21 cellular contexts compared by ENCODE assay signal in genomic region chr6:165146456-165146855, GRCh38.
DNase-seq lines count a peak whose midpoint lies in the region; ATAC-seq lines count a peak whose summit lies in the region.
"Had no signal": no experiment of that assay in that cellular context is flagged by ENCODE, and none has a peak within 500 bp of the region (broad histone marks: within the 10 kb centered on the region; RNA-seq: fewer than 3 reads in every experiment).

No MANE protein-coding gene starts in this region.

- H3K9ac ChIP-seq in Karpas-422 (ENCODE audit: low read length) = no peak overlapping the region
- H3K9ac ChIP-seq: BLaER1 had no signal

- H3K36me3 ChIP-seq in Karpas-422 (ENCODE audit: insufficient read depth, low read length) = no peaks in the 10 kb centered on the region
- H3K36me3 ChIP-seq: BLaER1, MG63 had no signal

- no peaks in the 10 kb centered on the region for H3K9me2 ChIP-seq in Karpas-422 (replicated peaks; ENCODE audit: insufficient read depth, low read length)

- intact Hi-C loops in activated T-helper 1 cell treated with anti-CD3 and anti-CD28 coated beads, Interleukin-12 subunit alpha, Interleukin-12 subunit beta, Interleukin-2, Interleukin-4 antibody, amounts not matched to agents 30 ng/mL and 10 ng/mL and 1 ng/mL, durations not matched to agents 14 hours and 24 hours and 36 hours (cut with micrococcal nuclease) = no loop called here

- no peaks in the 10 kb centered on the region for H3K4me1 ChIP-seq in Karpas-422 (ENCODE audit: low read length)
- H3K4me1 ChIP-seq: BLaER1 had no signal

- no peaks in the 10 kb centered on the region for H3K4me1 Mint-ChIP-seq in activated T-helper 1 cell treated with anti-CD3 and anti-CD28 coated beads, Interleukin-12 subunit alpha, Interleukin-12 subunit beta, Interleukin-2, Interleukin-4 antibody, amounts not matched to agents 30 ng/mL and 10 ng/mL and 1 ng/mL, durations not matched to agents 14 hours and 24 hours and 36 hours (ENCODE audit: low read depth)
- H3K4me1 Mint-ChIP-seq: IgD-negative memory B cell had no signal

- no peaks in the 10 kb centered on the region for H4K20me1 ChIP-seq in Karpas-422 (ENCODE audit: insufficient read depth, low read depth, low read length)
- H4K20me1 ChIP-seq: BLaER1 had no signal

- H3K4me3 Mint-ChIP-seq in activated T-helper 1 cell treated with anti-CD3 and anti-CD28 coated beads, Interleukin-12 subunit alpha, Interleukin-12 subunit beta, Interleukin-2, Interleukin-4 antibody, amounts not matched to agents 30 ng/mL and 10 ng/mL and 1 ng/mL, durations not matched to agents 14 hours and 24 hours and 36 hours = no peak overlapping the region
- H3K4me3 Mint-ChIP-seq: CD4-positive, alpha-beta T cell; IgD-negative memory B cell had no signal

- H3K4me2 ChIP-seq in Karpas-422 (ENCODE audit: low read depth, low read length, poor library complexity, severe bottlenecking) = no peak overlapping the region
- H3K4me2 ChIP-seq: BLaER1 had no signal

- DNase-seq in Ammon's horn (ENCODE audit: low spot score) = peak; percentile 40
- DNase-seq in caudate nucleus (lab: John Stamatoyannopoulos, UW) = peak in 32 of 61 donors; percentile 4 to 52 (median 18)
- DNase-seq in medulla oblongata (ENCODE audit: extremely low spot score) = peak; percentile 35
- peak; percentile 2 for DNase-seq in occipital lobe (lab: John Stamatoyannopoulos, UW)
- DNase-seq in stimulated activated naive CD8-positive, alpha-beta T cell treated with anti-CD3 and anti-CD28 coated beads, Interleukin-15, Interleukin-2, amounts not matched to agents 100 U/mL and 50 U/mL, for 24 hours = no peak
- DNase-seq in Karpas-422 = no peak
- no peak for DNase-seq in activated T-helper 1 cell treated with anti-CD3 and anti-CD28 coated beads, Interleukin-12 subunit alpha, Interleukin-12 subunit beta, Interleukin-2, Interleukin-4 antibody, amounts not matched to agents 30 ng/mL and 10 ng/mL and 1 ng/mL, durations not matched to agents 14 hours and 24 hours and 36 hours (ENCODE audit: low spot score)
- DNase-seq: Caco-2; CD4-positive, alpha-beta T cell; DMS 273 treated with DMSO at 0.1 percent for 48 hours; MG63; NCI-H1417; NCI-H1694 treated with DMSO at 0.1 percent for 48 hours; NCI-H2081 treated with DMSO at 0.1 percent for 48 hours; NCI-H2171 treated with DMSO at 0.1 percent for 48 hours; NCI-H524 treated with DMSO at 0.1 percent for 48 hours; NCI-H82 had no signal

- H3K27ac ChIP-seq in caudate nucleus (ENCODE audit: low read depth, low read length) (no peak overlapping the region), Karpas-422 (ENCODE audit: low read length) (no peak overlapping the region)
- H3K27ac ChIP-seq: BLaER1 had no signal

- H3K27me3 Mint-ChIP-seq in activated T-helper 1 cell treated with anti-CD3 and anti-CD28 coated beads, Interleukin-12 subunit alpha, Interleukin-12 subunit beta, Interleukin-2, Interleukin-4 antibody, amounts not matched to agents 30 ng/mL and 10 ng/mL and 1 ng/mL, durations not matched to agents 14 hours and 24 hours and 36 hours (ENCODE audit: insufficient read depth) = no peaks in the 10 kb centered on the region
- H3K27me3 Mint-ChIP-seq: CD4-positive, alpha-beta T cell; IgD-negative memory B cell had no signal

- no peak overlapping the region for H2AFZ ChIP-seq in Karpas-422 (ENCODE audit: low read length)

- no peak for ATAC-seq in stimulated activated naive CD8-positive, alpha-beta T cell treated with anti-CD3 and anti-CD28 coated beads, Interleukin-15, Interleukin-2, amounts not matched to agents 100 U/mL and 50 U/mL, for 24 hours
- no peak for ATAC-seq in HG02981 (IDR thresholded peaks at IDR 0.05; ENCODE audit: unreplicated experiment)
- ATAC-seq: Panc1 had no signal

- no peak overlapping the region for H3K27ac Mint-ChIP-seq in activated T-helper 1 cell treated with anti-CD3 and anti-CD28 coated beads, Interleukin-12 subunit alpha, Interleukin-12 subunit beta, Interleukin-2, Interleukin-4 antibody, amounts not matched to agents 30 ng/mL and 10 ng/mL and 1 ng/mL, durations not matched to agents 14 hours and 24 hours and 36 hours
- H3K27ac Mint-ChIP-seq: CD4-positive, alpha-beta T cell; IgD-negative memory B cell had no signal

- H3K27me3 ChIP-seq in Karpas-422 (ENCODE audit: low read length) = no peaks in the 10 kb centered on the region
- H3K27me3 ChIP-seq: BLaER1, MG63 had no signal

- H3K4me3 ChIP-seq in Karpas-422 (ENCODE audit: low read length) = no peak overlapping the region
- H3K4me3 ChIP-seq: BLaER1, MG63 had no signal

- H3K79me2 ChIP-seq in Karpas-422 (ENCODE audit: low read length) = no peaks in the 10 kb centered on the region

- no peaks in the 10 kb centered on the region for H3K36me3 Mint-ChIP-seq in activated T-helper 1 cell treated with anti-CD3 and anti-CD28 coated beads, Interleukin-12 subunit alpha, Interleukin-12 subunit beta, Interleukin-2, Interleukin-4 antibody, amounts not matched to agents 30 ng/mL and 10 ng/mL and 1 ng/mL, durations not matched to agents 14 hours and 24 hours and 36 hours (ENCODE audit: low read depth)
- H3K36me3 Mint-ChIP-seq: IgD-negative memory B cell had no signal

- H3K9me3 Mint-ChIP-seq in activated T-helper 1 cell treated with anti-CD3 and anti-CD28 coated beads, Interleukin-12 subunit alpha, Interleukin-12 subunit beta, Interleukin-2, Interleukin-4 antibody, amounts not matched to agents 30 ng/mL and 10 ng/mL and 1 ng/mL, durations not matched to agents 14 hours and 24 hours and 36 hours = no peaks in the 10 kb centered on the region

- H3K9me3 ChIP-seq in Karpas-422 (ENCODE audit: low read length) = peaks cover 21% of the 10 kb centered on the region
- H3K9me3 ChIP-seq: BLaER1, Caco-2, MG63 had no signal

Comparison
In these comparisons a context has a peak if more than half of its experiments do, and no peak if none do; other contexts are left out.
1. DNase-seq: peak in Ammon's horn (single experiment), caudate nucleus (32 of 61), medulla oblongata (single experiment) and occipital lobe (single experiment); none in stimulated activated naive CD8-positive, alpha-beta T cell treated with anti-CD3 and anti-CD28 coated beads, Interleukin-15, Interleukin-2, amounts not matched to agents 100 U/mL and 50 U/mL, for 24 hours (single experiment), Karpas-422 (single experiment) and activated T-helper 1 cell treated with anti-CD3 and anti-CD28 coated beads, Interleukin-12 subunit alpha, Interleukin-12 subunit beta, Interleukin-2, Interleukin-4 antibody, amounts not matched to agents 30 ng/mL and 10 ng/mL and 1 ng/mL, durations not matched to agents 14 hours and 24 hours and 36 hours (single experiment).